15 cellular contexts compared by ENCODE assay signal in genomic region chr18:48676346-48676745, GRCh38.
DNase-seq lines count a peak whose midpoint lies in the region; TF ChIP-seq lines count a peak whose summit lies in the region.
"Had no signal": no experiment of that assay in that cellular context is flagged by ENCODE, and none has a peak within 500 bp of the region (broad histone marks: within the 10 kb centered on the region; RNA-seq: fewer than 3 reads in every experiment).

No MANE protein-coding gene starts in this region.

- H3K36me3 Mint-ChIP-seq in CD14-positive monocyte, result peaks cover 9 to 24% of the 10 kb centered on the region in 2 donors

- no peak overlapping the region for H3K14ac ChIP-seq in neuronal stem cell (ENCODE audit: low read length)

- peak overlapping the region; percentile 29 for H2AK5ac ChIP-seq in neuronal stem cell (ENCODE audit: low read depth, low read length)

- H3K4me2 ChIP-seq in neuronal stem cell (ENCODE audit: insufficient read depth, low read length, poor library complexity, severe bottlenecking), result no peak overlapping the region

- H3K9ac ChIP-seq in neuronal stem cell (ENCODE audit: low read depth, low read length, poor library complexity), result no peak overlapping the region
- H3K9ac ChIP-seq: SK-N-SH had no signal

- H3K27ac ChIP-seq in neuronal stem cell (replicated peaks; ENCODE audit: low read length), result no peak overlapping the region

- no peaks in the 10 kb centered on the region for H3K79me1 ChIP-seq in neuronal stem cell (ENCODE audit: low read depth, low read length)

- peaks cover under 1 to 3% of the 10 kb centered on the region in 2 donors for H3K9me3 ChIP-seq in neuronal stem cell (replicated peaks in 1 of 2; ENCODE audit: control insufficient read depth in 2 of 2, insufficient read depth in 1 of 2, low read depth in 1 of 2, low read length in 2 of 2)
- H3K9me3 ChIP-seq: SK-N-SH had no signal

- H3K36me3 ChIP-seq in neuronal stem cell (replicated peaks in 1 of 2; ENCODE audit: control insufficient read depth in 2 of 2, insufficient read depth in 2 of 2, low read length in 2 of 2), result no peaks in the 10 kb centered on the region

- DNase-seq in CD14-positive monocyte (ENCODE audit: low spot score), result no peak
- peak; percentile 72 for DNase-seq in MV-4-11 (lab: John Stamatoyannopoulos, UW)
- peak; percentile 13 for DNase-seq in astrocyte of the hippocampus (ENCODE audit: low read depth, low spot score)
- DNase-seq in neuronal stem cell (ENCODE audit: low spot score), result no peak
- no peak for DNase-seq in NCI-H446 treated with DMSO at 0.1 percent for 48 hours (lab: John Stamatoyannopoulos, UW)
- DNase-seq in hepatic stellate cell (ENCODE audit: low spot score), result no peak
- no peak for DNase-seq in stimulated activated CD8-positive, alpha-beta memory T cell treated with anti-CD3 and anti-CD28 coated beads, Interleukin-4, amount 100 ng/mL, for 48 hours
- DNase-seq in iPS-NIHi7 (ENCODE audit: extremely low spot score), result no peak
- DNase-seq: DMS153, NCI-H226 had no signal

- no peaks in the 10 kb centered on the region for H3K27me3 ChIP-seq in neuronal stem cell (ENCODE audit: control insufficient read depth in 3 of 3, insufficient read depth in 3 of 3, low read depth in 1 of 3, low read length in 3 of 3)
- H3K27me3 ChIP-seq: upper lobe of left lung had no signal

- peak overlapping the region; percentile 20 for H2BK15ac ChIP-seq in neuronal stem cell (ENCODE audit: low read length)

- no peak overlapping the region for H4K8ac ChIP-seq in neuronal stem cell (ENCODE audit: low read depth, low read length)

- H3K4me3 ChIP-seq in neuronal stem cell (ENCODE audit: low read length in 2 of 2), result no peak overlapping the region
- H3K4me3 ChIP-seq: upper lobe of left lung had no signal

- peaks cover 15 to 17% of the 10 kb centered on the region in 2 donors for H3K4me1 ChIP-seq in neuronal stem cell (ENCODE audit: control insufficient read depth in 2 of 2, insufficient read depth in 1 of 2, low read depth in 1 of 2, low read length in 2 of 2)

- no peak overlapping the region for H3K23ac ChIP-seq in neuronal stem cell (ENCODE audit: low read depth, low read length, poor library complexity)

- peak overlapping the region; percentile 26 to 37 for H3K4me3 Mint-ChIP-seq in CD14-positive monocyte
- H3K4me3 Mint-ChIP-seq: activated CD4-positive, alpha-beta memory T cell treated with anti-CD3 and anti-CD28 coated beads, Interleukin-2, amount 10 ng/mL, durations not matched to agents 7 days and 5 days; activated T-helper 1 cell treated with anti-CD3 and anti-CD28 coated beads, Interleukin-12 subunit alpha, Interleukin-12 subunit beta, Interleukin-2, Interleukin-4 antibody, amounts not matched to agents 30 ng/mL and 10 ng/mL and 1 ng/mL, durations not matched to agents 14 hours and 24 hours and 36 hours; naive thymus-derived CD4-positive, alpha-beta T cell had no signal

- H2BK120ac ChIP-seq in neuronal stem cell (ENCODE audit: low read depth, low read length), result no peak overlapping the region

- no peak overlapping the region for H4K91ac ChIP-seq in neuronal stem cell (ENCODE audit: low read depth, low read length, poor library complexity)

- H3K4me1 Mint-ChIP-seq in CD14-positive monocyte, result peaks cover 76% of the 10 kb centered on the region

- peak overlapping the region; percentile 25 for H2AFZ ChIP-seq in neuronal stem cell (ENCODE audit: low read length)

- no peak for TF ChIP-seq CTCF in CD14-positive monocyte (IDR thresholded peaks at IDR 0.05)

- peaks cover 4% of the 10 kb centered on the region in 7 donors for H3K9me3 Mint-ChIP-seq in CD14-positive monocyte

- no peak overlapping the region for H2BK5ac ChIP-seq in neuronal stem cell (ENCODE audit: low read length)

- H3K18ac ChIP-seq in neuronal stem cell (ENCODE audit: low read length), result no peak overlapping the region

- peak overlapping the region in 5 of 7 donors; percentile 26 to 83 (median 66) for H3K27ac Mint-ChIP-seq in CD14-positive monocyte
- H3K27ac Mint-ChIP-seq: activated CD4-positive, alpha-beta memory T cell treated with anti-CD3 and anti-CD28 coated beads, Interleukin-2, amount 10 ng/mL, durations not matched to agents 7 days and 5 days; activated T-helper 1 cell treated with anti-CD3 and anti-CD28 coated beads, Interleukin-12 subunit alpha, Interleukin-12 subunit beta, Interleukin-2, Interleukin-4 antibody, amounts not matched to agents 30 ng/mL and 10 ng/mL and 1 ng/mL, durations not matched to agents 14 hours and 24 hours and 36 hours had no signal

- no peak overlapping the region for H2BK12ac ChIP-seq in neuronal stem cell (ENCODE audit: low read length)

- WGBS in neuronal stem cell (ENCODE audit: extremely low coverage in 2 of 2, insufficient read length in 2 of 2, insufficient replicate concordance in 1 of 2), 2 donors, result no CpG with 5 or more reads among the region's 8 CpGs

- H3K4ac ChIP-seq in neuronal stem cell (ENCODE audit: low read length), result no peak overlapping the region

- peaks cover 1 to 4% (median 1%) of the 10 kb centered on the region in 3 donors for H3K27me3 Mint-ChIP-seq in CD14-positive monocyte (ENCODE audit: low read depth in 3 of 3)
- H3K27me3 Mint-ChIP-seq: activated CD4-positive, alpha-beta memory T cell treated with anti-CD3 and anti-CD28 coated beads, Interleukin-2, amount 10 ng/mL, durations not matched to agents 7 days and 5 days; naive thymus-derived CD4-positive, alpha-beta T cell had no signal

- intact Hi-C loops in CD14-positive monocyte (cut with micrococcal nuclease), result loop anchor here (1.0 to 10.0 kb wide), 7 partner anchors 39 to 1181 kb away; no protein-coding TSS in a partner anchor

Comparison
In these comparisons a context has a peak if more than half of its experiments do, and no peak if none do; other contexts are left out.
1. DNase-seq: peak in MV-4-11 (single experiment) and astrocyte of the hippocampus (single experiment); none in CD14-positive monocyte (single experiment), neuronal stem cell (single experiment), NCI-H446 treated with DMSO at 0.1 percent for 48 hours (single experiment), hepatic stellate cell (single experiment), stimulated activated CD8-positive, alpha-beta memory T cell treated with anti-CD3 and anti-CD28 coated beads, Interleukin-4, amount 100 ng/mL, for 48 hours (single experiment) and iPS-NIHi7 (single experiment).